In the genomic region with DNA sequence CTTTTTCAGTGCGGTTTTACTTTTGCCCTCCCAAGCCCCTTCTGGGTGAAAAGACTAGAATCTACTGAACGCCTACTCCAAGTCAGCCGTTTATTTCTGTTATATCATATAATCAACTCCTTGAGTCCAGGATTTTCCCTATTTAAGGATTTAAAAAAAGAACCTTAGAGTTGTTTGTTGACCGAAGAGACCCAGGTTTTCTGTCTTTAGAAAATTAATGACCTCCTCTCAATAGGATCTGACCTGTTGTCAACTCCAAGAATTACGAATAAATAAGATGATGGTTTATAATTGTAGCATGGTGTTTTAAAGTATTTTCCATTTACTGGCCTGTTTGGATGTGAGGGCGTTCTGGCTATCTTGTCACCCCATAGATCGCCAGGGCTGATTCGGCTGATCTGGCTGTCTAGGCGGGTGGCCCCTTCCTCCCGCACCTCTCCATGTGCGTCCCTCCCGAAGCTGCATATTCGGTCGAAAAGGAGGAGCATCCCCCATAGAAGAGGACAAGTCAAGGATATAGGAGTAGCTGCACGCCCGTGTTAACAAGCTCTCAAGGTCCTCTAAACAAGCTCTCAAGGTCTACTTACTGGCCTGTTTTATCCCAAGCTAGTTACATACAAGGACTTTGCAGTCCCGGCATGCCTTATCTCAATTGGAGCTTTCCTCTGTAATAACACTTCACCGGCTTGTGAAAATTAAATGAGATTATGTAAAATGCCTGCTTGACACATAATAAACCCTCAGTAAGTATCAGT, we compare ENCODE assay signal across 8 cellular contexts.
A peak's percentile ranks its signal among the peaks of the same experiment; 100 is the strongest.
DNase-seq lines count a peak whose midpoint lies in the region; ATAC-seq and TF ChIP-seq lines count a peak whose summit lies in the region.

No MANE protein-coding gene starts in this region.

- no peaks in the 10 kb centered on the region for H3K27me3 ChIP-seq in DND-41 (ENCODE audit: insufficient read depth, low read length, poor library complexity)
- H3K27me3 ChIP-seq in muscle layer of duodenum (ENCODE audit: low read depth, low read length) = no peaks in the 10 kb centered on the region

- H3K4me1 ChIP-seq in DND-41 (ENCODE audit: insufficient read depth, low read length) = peaks cover 36% of the 10 kb centered on the region
- peaks cover 15 to 18% of the 10 kb centered on the region in 2 donors for H3K4me1 ChIP-seq in muscle layer of duodenum (ENCODE audit: control insufficient read depth in 1 of 2, insufficient read depth in 2 of 2, low read length in 2 of 2)

- H2AFZ ChIP-seq in DND-41 (ENCODE audit: low read depth, low read length) = peak overlapping the region; percentile 70

- H3K9ac ChIP-seq in DND-41 (ENCODE audit: low read depth, low read length) = peak overlapping the region; percentile 64

- ATAC-seq in DND-41 (ENCODE audit: insufficient read depth, low read depth) = no peak
- ATAC-seq in HG03095 (IDR thresholded peaks at IDR 0.05; ENCODE audit: unreplicated experiment) = no peak
- no peak for ATAC-seq in GM18867 (IDR thresholded peaks at IDR 0.05; ENCODE audit: unreplicated experiment)

- H3K4me3 ChIP-seq in DND-41 (ENCODE audit: low read depth in 1 of 2, low read length in 2 of 2) = peak overlapping the region; percentile 18 to 92; a peak in 3 of 4 replicates
- peak overlapping the region; percentile 97 for H3K4me3 ChIP-seq in choroid plexus epithelial cell (ENCODE audit: low read depth, low read length)
- H3K4me3 ChIP-seq in muscle layer of duodenum (ENCODE audit: low read depth in 1 of 2, low read length in 2 of 2) = peak overlapping the region; percentile 91

- TF ChIP-seq CTCF in DND-41 (IDR thresholded peaks at IDR 0.05; ENCODE audit: borderline replicate concordance, extremely low read depth, low read length, poor library complexity, severe bottlenecking) (no peak), choroid plexus epithelial cell (conservative IDR thresholded peaks at IDR 0.05; ENCODE audit: low read depth, low read length) (no peak), GM20000 (IDR thresholded peaks at IDR 0.05; ENCODE audit: extremely low read depth, missing control alignments) (no peak)

- H3K36me3 ChIP-seq in DND-41 (ENCODE audit: insufficient read depth, low read length) = peaks cover 4% of the 10 kb centered on the region; the same call in 1 of the 2 replicates
- no peaks in the 10 kb centered on the region for H3K36me3 ChIP-seq in muscle layer of duodenum (ENCODE audit: control insufficient read depth in 1 of 2, insufficient read depth in 2 of 2, low read length in 2 of 2)

- peaks cover 41% of the 10 kb centered on the region for H3K79me2 ChIP-seq in DND-41 (ENCODE audit: insufficient read depth, low read length)

- H4K20me1 ChIP-seq in DND-41 (ENCODE audit: insufficient read depth, low read length) = peaks cover 21% of the 10 kb centered on the region; the same call in 1 of the 2 replicates

- peak overlapping the region; percentile 99 for H3K27ac ChIP-seq in DND-41 (ENCODE audit: low read length)
- H3K27ac ChIP-seq in muscle layer of duodenum (ENCODE audit: low read length) = peak overlapping the region; percentile 96

- DNase-seq in DND-41 (peak; percentile 19), NCI-H2227 treated with DMSO at 0.1 percent for 48 hours (lab: John Stamatoyannopoulos, UW) (peak; percentile 39), choroid plexus epithelial cell (ENCODE audit: low read depth) (no peak), GM20000 (ENCODE audit: low spot score) (no peak), cerebellar cortex (ENCODE audit: low spot score) (no peak)

- no peaks in the 10 kb centered on the region for H3K9me3 ChIP-seq in DND-41 (ENCODE audit: insufficient read depth, low read length, severe bottlenecking)
- H3K9me3 ChIP-seq in muscle layer of duodenum (ENCODE audit: control insufficient read depth in 1 of 2, low read length in 2 of 2) = no peaks in the 10 kb centered on the region

- peak overlapping the region; percentile 93 for H3K4me2 ChIP-seq in DND-41 (ENCODE audit: insufficient read depth, low read length)

Comparison
In these comparisons a context has a peak if more than half of its experiments do, and no peak if none do; other contexts are left out.
1. DNase-seq: peak in DND-41 (single experiment) and NCI-H2227 treated with DMSO at 0.1 percent for 48 hours (single experiment); none in choroid plexus epithelial cell (single experiment), GM20000 (single experiment) and cerebellar cortex (single experiment).
2. Peak in every context shown above with its lines, with median percentiles within 50 percentile points of each other: H3K4me3 ChIP-seq.